Comparison of ENCODE assay signal across 11 cellular contexts in the genomic region with DNA sequence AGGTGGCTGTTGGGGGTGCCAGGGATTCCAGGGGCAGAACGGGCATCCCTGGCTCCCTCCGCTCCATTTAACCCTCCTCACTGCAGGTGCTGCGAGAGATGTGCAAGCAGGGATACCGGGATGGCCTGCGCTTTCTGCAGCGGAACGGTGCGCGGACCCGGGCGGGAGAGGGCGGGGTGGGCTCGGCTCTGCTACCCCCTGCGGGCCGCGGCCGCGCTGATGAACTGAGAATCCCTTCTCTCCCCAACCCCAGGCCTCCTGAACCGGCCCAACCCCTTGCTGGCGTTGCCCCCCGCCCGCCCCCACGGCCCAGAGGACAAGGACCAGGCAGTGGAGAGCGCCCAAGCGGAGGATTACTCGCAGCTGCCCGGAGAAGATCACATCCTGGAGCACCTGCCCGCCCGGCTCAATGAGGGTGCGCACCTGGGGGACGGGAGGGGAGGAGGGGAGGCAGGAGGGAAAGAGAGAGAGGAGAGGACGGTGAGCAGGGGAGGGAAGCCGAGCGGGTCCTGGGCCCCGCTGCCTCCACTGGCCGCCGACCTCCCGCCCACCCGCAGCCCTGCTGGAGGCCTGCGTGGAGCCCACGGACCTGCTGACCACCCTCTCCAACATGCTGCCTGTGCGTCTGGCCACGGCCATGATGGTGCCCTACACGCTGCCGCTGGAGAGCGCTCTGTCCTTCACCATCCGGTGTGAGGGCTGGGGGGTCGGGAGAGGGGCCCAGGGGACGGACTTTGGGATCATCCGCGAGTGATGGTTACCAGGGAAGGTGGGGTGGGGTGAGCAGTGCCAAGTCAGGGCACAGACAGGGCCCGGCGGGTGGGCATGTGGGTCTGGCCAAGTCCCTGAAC. TPM values are rescaled to one million over a fixed set of nuclear protein-coding genes. Genes with fewer than 3 reads are reported as not detected.
DNase-seq lines count a peak whose midpoint lies in the region; TF ChIP-seq lines count a peak whose summit lies in the region.
"Had no signal": no experiment of that assay in that cellular context is flagged by ENCODE, and none has a peak within 500 bp of the region (broad histone marks: within the 10 kb centered on the region; RNA-seq: fewer than 3 reads in every experiment).

No MANE protein-coding gene starts in this region.

- no peak overlapping the region for H3K4me3 Mint-ChIP-seq in activated T-cell treated with anti-CD3 and anti-CD28 coated beads, Interleukin-2, amount 50 U/mL, for 24 hours
- H3K4me3 Mint-ChIP-seq: activated CD4-positive, alpha-beta T cell treated with anti-CD3 and anti-CD28 coated beads, Interleukin-2, amount 10 ng/mL, durations not matched to agents 24 days and 14 days had no signal

- H3K4me1 Mint-ChIP-seq in activated T-cell treated with anti-CD3 and anti-CD28 coated beads, Interleukin-2, amount 50 U/mL, for 24 hours (ENCODE audit: low read depth), result peaks cover 31% of the 10 kb centered on the region

- no peak overlapping the region for H3K4me3 ChIP-seq in spleen
- H3K4me3 ChIP-seq: lower lobe of right lung had no signal

- peaks cover 0 to 49% (median 34%) of the 10 kb centered on the region in 6 donors for H3K36me3 ChIP-seq in spleen

- no peak for TF ChIP-seq CTCF in spleen (IDR thresholded peaks at IDR 0.05 in 8 of 11, conservative IDR thresholded peaks at IDR 0.05 in 3 of 11)
- TF ChIP-seq CTCF in GM20000 (IDR thresholded peaks at IDR 0.05; ENCODE audit: extremely low read depth, missing control alignments), result no peak

- peaks cover 35 to 91% (median 71%) of the 10 kb centered on the region in 6 donors for H3K4me1 ChIP-seq in spleen

- H3K9me3 Mint-ChIP-seq in activated T-cell treated with anti-CD3 and anti-CD28 coated beads, Interleukin-2, amount 50 U/mL, for 24 hours, result no peaks in the 10 kb centered on the region
- H3K9me3 Mint-ChIP-seq: activated CD4-positive, alpha-beta T cell treated with anti-CD3 and anti-CD28 coated beads, Interleukin-2, amount 10 ng/mL, durations not matched to agents 24 days and 14 days; CD4-positive, CD25-positive, alpha-beta regulatory T cell had no signal

- peaks cover 17% of the 10 kb centered on the region for H3K27me3 Mint-ChIP-seq in activated T-cell treated with anti-CD3 and anti-CD28 coated beads, Interleukin-2, amount 50 U/mL, for 24 hours

- no peak overlapping the region for H3K27ac ChIP-seq in spleen

- 86 to 96% (median 93%) methylated on average over 34 to 53 of the region's 53 CpGs for WGBS in spleen, 5 donors

- no peak for DNase-seq in activated T-cell treated with anti-CD3 and anti-CD28 coated beads, Interleukin-2, amount 50 U/mL, for 24 hours
- no peak for DNase-seq in activated T-cell treated with anti-CD3 and anti-CD28 coated beads for 4 hours
- peak; percentile 49 for DNase-seq in NCI-H69 (lab: John Stamatoyannopoulos, UW)
- DNase-seq in spleen, result peak; percentile 77
- no peak for DNase-seq in AG08395 (ENCODE audit: low spot score)
- DNase-seq in GM20000 (ENCODE audit: low spot score), result no peak
- DNase-seq: activated CD4-positive, alpha-beta T cell treated with anti-CD3 and anti-CD28 coated beads, Interleukin-2, amount 10 ng/mL, durations not matched to agents 24 days and 14 days; activated effector memory CD4-positive, alpha-beta T cell treated with Interleukin-2 at 50 U/mL for 16 hours; CD4-positive, CD25-positive, alpha-beta regulatory T cell; lower lobe of right lung; NCI-H1694 had no signal

- peaks cover 0 to 20% (median 0%) of the 10 kb centered on the region in 7 donors for H3K27me3 ChIP-seq in spleen (replicated peaks in 1 of 7)

- peaks cover 26% of the 10 kb centered on the region for H3K36me3 Mint-ChIP-seq in activated T-cell treated with anti-CD3 and anti-CD28 coated beads, Interleukin-2, amount 50 U/mL, for 24 hours (ENCODE audit: low read depth)

- intact Hi-C loops in spleen (cut with DNase I; ENCODE audit: low total_unique reads), result no loop called here

- no peaks in the 10 kb centered on the region for H3K9me3 ChIP-seq in spleen
- H3K9me3 ChIP-seq: lower lobe of right lung had no signal

- H3K27ac Mint-ChIP-seq in activated T-cell treated with anti-CD3 and anti-CD28 coated beads, Interleukin-2, amount 50 U/mL, for 24 hours, result peak overlapping the region; percentile 11
- H3K27ac Mint-ChIP-seq: activated CD4-positive, alpha-beta T cell treated with anti-CD3 and anti-CD28 coated beads, Interleukin-2, amount 10 ng/mL, durations not matched to agents 24 days and 14 days; CD4-positive, CD25-positive, alpha-beta regulatory T cell had no signal

- TF ChIP-seq POLR2A in spleen (IDR thresholded peaks at IDR 0.05), result no peak

RNA-seq across cellular contexts. Expression of gene CRACR2B, which starts 4.1 kb away (rescaled TPM):
- 10 to 100 TPM; 10.2 to 28.0 (median 15.3) TPM for total RNA-seq in spleen
- 10 to 100 TPM in 2 of 3 donors, 1 to 10 TPM in 1; 6.1 to 34.1 (median 12.6) TPM for polyA plus RNA-seq in spleen

RNA-seq across cellular contexts. Expression of gene PNPLA2, which starts 5.0 kb away (rescaled TPM):
- 100 to 1,000 TPM in 5 of 7 donors, 10 to 100 TPM in 2; 65.8 to 131 (median 113) TPM for total RNA-seq in spleen
- polyA plus RNA-seq in spleen, result 100 to 1,000 TPM in 1 of 3 donors, 10 to 100 TPM in 2; 46.3 to 103 (median 75.0) TPM

RNA-seq across cellular contexts. Expression of gene CD151, which starts 9.1 kb away (rescaled TPM):
- total RNA-seq in spleen, result 100 to 1,000 TPM in 3 of 7 donors, 10 to 100 TPM in 4; 69.7 to 142 (median 80.1) TPM
- 100 to 1,000 TPM in 1 of 3 donors, 10 to 100 TPM in 2; 38.0 to 111 (median 82.8) TPM for polyA plus RNA-seq in spleen

RNA-seq across cellular contexts. Expression of gene RPLP2, which starts 13.9 kb away (rescaled TPM):
- total RNA-seq in spleen, result 1,000 to 10,000 TPM in 4 of 7 donors, 100 to 1,000 TPM in 3; 514 to 2,829 (median 2,309) TPM
- 1,000 to 10,000 TPM; 3,174 to 3,944 (median 3,784) TPM for polyA plus RNA-seq in spleen

RNA-seq across cellular contexts. Expression of gene PIDD1, which starts 18.6 kb away (rescaled TPM):
- 10 to 100 TPM; 18.1 to 26.4 (median 19.3) TPM for total RNA-seq in spleen
- 10 to 100 TPM; 16.8 to 42.7 (median 32.8) TPM for polyA plus RNA-seq in spleen

Comparison
In these comparisons a context has a peak if more than half of its experiments do, and no peak if none do; other contexts are left out.
1. DNase-seq: peak in NCI-H69 (single experiment) and spleen (single experiment); none in activated T-cell treated with anti-CD3 and anti-CD28 coated beads, Interleukin-2, amount 50 U/mL, for 24 hours (single experiment), activated T-cell treated with anti-CD3 and anti-CD28 coated beads for 4 hours (single experiment), AG08395 (single experiment) and GM20000 (single experiment).